Comparison of ENCODE assay signal across 20 cellular contexts in genomic region chr18:52070295-52070756, GRCh38.
A peak's percentile ranks its signal among the peaks of the same experiment; 100 is the strongest.
DNase-seq lines count a peak whose midpoint lies in the region; ATAC-seq and TF ChIP-seq lines count a peak whose summit lies in the region.
"Had no signal": no experiment of that assay in that cellular context is flagged by ENCODE, and none has a peak within 500 bp of the region (broad histone marks: within the 10 kb centered on the region; RNA-seq: fewer than 3 reads in every experiment).

No MANE protein-coding gene starts in this region.

- H4K20me1 ChIP-seq in hepatocyte (ENCODE audit: insufficient read depth, poor library complexity, severe bottlenecking), result no peaks in the 10 kb centered on the region
- H4K20me1 ChIP-seq: BLaER1 had no signal

- no peak for TF ChIP-seq CTCF in hepatocyte (IDR thresholded peaks at IDR 0.05; ENCODE audit: poor library complexity)

- H3K4me3 ChIP-seq in hepatocyte, result no peak overlapping the region
- H3K4me3 ChIP-seq: BLaER1, Peyer's patch had no signal

- H3K9me3 ChIP-seq in hepatocyte (ENCODE audit: low read depth), result peaks cover 8% of the 10 kb centered on the region
- H3K9me3 ChIP-seq: Peyer's patch had no signal

- H3K36me3 ChIP-seq in hepatocyte (replicated peaks; ENCODE audit: insufficient read depth, low read depth), result no peaks in the 10 kb centered on the region
- H3K36me3 ChIP-seq: BLaER1, Peyer's patch had no signal

- H3K27ac ChIP-seq in hepatocyte, result peak overlapping the region; percentile 88
- H3K27ac ChIP-seq: BLaER1, KMS-11, Peyer's patch had no signal

- ATAC-seq in SK-N-SH treated with all-trans-retinoic acid at 6 μM for 48 hours, result no peak

- WGBS in hepatocyte (ENCODE audit: low lambda C conversion rate, missing lambda C conversion rate), result 45% methylated on average over 4 of the region's 4 CpGs

- H3K4me1 ChIP-seq in hepatocyte (ENCODE audit: insufficient read depth), result peaks cover 4% of the 10 kb centered on the region
- H3K4me1 ChIP-seq: BLaER1, Peyer's patch had no signal

- H2AFZ ChIP-seq in hepatocyte, result no peak overlapping the region

- no peak overlapping the region for H3K4me2 ChIP-seq in hepatocyte
- H3K4me2 ChIP-seq: BLaER1, KMS-11 had no signal

- DNase-seq in Caki2 (ENCODE audit: low read depth) (peak; percentile 62), HuH-7 (ENCODE audit: low spot score) (peak; percentile 13), hepatocyte (ENCODE audit: low spot score) (peak; percentile 74), renal cortical epithelial cell (ENCODE audit: low read depth) (peak; percentile 32), iPS-NIHi11 (ENCODE audit: low spot score) (no peak), anterior cingulate cortex (lab: John Stamatoyannopoulos, UW) (no peak)
- DNase-seq: CD4-positive, alpha-beta memory T cell; DND-41; GOT3; NCI-H1048; NCI-H1436; NCI-H2029; NCI-H2171; NCI-H526; NK-92 treated with Interleukin-12 subunit alpha and Interleukin-12 subunit beta, amount 100 ng/mL, for 24 hours; Peyer's patch; SW 1271 had no signal

- H3K9me2 ChIP-seq in hepatocyte (replicated peaks; ENCODE audit: insufficient read depth), result no peaks in the 10 kb centered on the region

- H3K27me3 ChIP-seq in hepatocyte, result no peaks in the 10 kb centered on the region
- H3K27me3 ChIP-seq: BLaER1, Peyer's patch had no signal

- in situ Hi-C loops in Caki2 (cut with HindIII; ENCODE audit: low pct_unique_long_range_greater_than_20kb, low sequenced_read_pairs), result no loop called here

- no peaks in the 10 kb centered on the region for H3K79me2 ChIP-seq in hepatocyte

TF ChIP-seq in SK-N-SH treated with all-trans-retinoic acid at 6 μM for 48 hours, 23 proteins besides CTCF, POLR2A, EP300 and RAD21:
- TF ChIP-seq CSRNP3 (CRISPR knock-in tag; IDR thresholded peaks at IDR 0.05), result no peak
- no peak for TF ChIP-seq RARB (CRISPR knock-in tag; IDR thresholded peaks at IDR 0.05)
- no peak for TF ChIP-seq ZNF70 (CRISPR knock-in tag; IDR thresholded peaks at IDR 0.05)
- no peak for TF ChIP-seq GLIS3 (CRISPR knock-in tag; IDR thresholded peaks at IDR 0.05)
- no peak for TF ChIP-seq PPARA (CRISPR knock-in tag; IDR thresholded peaks at IDR 0.05; ENCODE audit: borderline replicate concordance)
- TF ChIP-seq ISL1 (CRISPR knock-in tag; IDR thresholded peaks at IDR 0.05), result no peak
- no peak for TF ChIP-seq PATZ1 (CRISPR knock-in tag; IDR thresholded peaks at IDR 0.05; ENCODE audit: borderline replicate concordance)
- no peak for TF ChIP-seq TOX (CRISPR knock-in tag; IDR thresholded peaks at IDR 0.05; ENCODE audit: borderline replicate concordance)
- TF ChIP-seq ZNF565 (CRISPR knock-in tag; conservative IDR thresholded peaks at IDR 0.05; ENCODE audit: low read depth), result no peak
- TF ChIP-seq BACH2 (CRISPR knock-in tag; IDR thresholded peaks at IDR 0.05; ENCODE audit: borderline replicate concordance), result no peak
- no peak for TF ChIP-seq TSHZ2 (CRISPR knock-in tag; IDR thresholded peaks at IDR 0.05)
- TF ChIP-seq ZFP3 (CRISPR knock-in tag; IDR thresholded peaks at IDR 0.05), result no peak
- TF ChIP-seq ZC3H10 (CRISPR knock-in tag; IDR thresholded peaks at IDR 0.05), result no peak

Comparison
In these comparisons a context has a peak if more than half of its experiments do, and no peak if none do; other contexts are left out.
1. DNase-seq: peak in Caki2 (single experiment), HuH-7 (single experiment), hepatocyte (single experiment) and renal cortical epithelial cell (single experiment); none in iPS-NIHi11 (single experiment) and anterior cingulate cortex (0 of 58).